In genomic region chr16:16243886-16244285, GRCh38 we compare ENCODE assay signal across 1 cellular context. TPM values are rescaled to one million over a fixed set of nuclear protein-coding genes. Genes with fewer than 3 reads are reported as not detected.
"Had no signal": no experiment of that assay in that cellular context is flagged by ENCODE, and none has a peak within 500 bp of the region (broad histone marks: within the 10 kb centered on the region; RNA-seq: fewer than 3 reads in every experiment).

No MANE protein-coding gene starts in this region.

RNA-seq across cellular contexts. Expression of gene ABCC6, which starts 20.6 kb away (rescaled TPM):
- total RNA-seq: MCF 10A had no signal
